ENCODE assay signal across 1 cellular context in the genomic region with DNA sequence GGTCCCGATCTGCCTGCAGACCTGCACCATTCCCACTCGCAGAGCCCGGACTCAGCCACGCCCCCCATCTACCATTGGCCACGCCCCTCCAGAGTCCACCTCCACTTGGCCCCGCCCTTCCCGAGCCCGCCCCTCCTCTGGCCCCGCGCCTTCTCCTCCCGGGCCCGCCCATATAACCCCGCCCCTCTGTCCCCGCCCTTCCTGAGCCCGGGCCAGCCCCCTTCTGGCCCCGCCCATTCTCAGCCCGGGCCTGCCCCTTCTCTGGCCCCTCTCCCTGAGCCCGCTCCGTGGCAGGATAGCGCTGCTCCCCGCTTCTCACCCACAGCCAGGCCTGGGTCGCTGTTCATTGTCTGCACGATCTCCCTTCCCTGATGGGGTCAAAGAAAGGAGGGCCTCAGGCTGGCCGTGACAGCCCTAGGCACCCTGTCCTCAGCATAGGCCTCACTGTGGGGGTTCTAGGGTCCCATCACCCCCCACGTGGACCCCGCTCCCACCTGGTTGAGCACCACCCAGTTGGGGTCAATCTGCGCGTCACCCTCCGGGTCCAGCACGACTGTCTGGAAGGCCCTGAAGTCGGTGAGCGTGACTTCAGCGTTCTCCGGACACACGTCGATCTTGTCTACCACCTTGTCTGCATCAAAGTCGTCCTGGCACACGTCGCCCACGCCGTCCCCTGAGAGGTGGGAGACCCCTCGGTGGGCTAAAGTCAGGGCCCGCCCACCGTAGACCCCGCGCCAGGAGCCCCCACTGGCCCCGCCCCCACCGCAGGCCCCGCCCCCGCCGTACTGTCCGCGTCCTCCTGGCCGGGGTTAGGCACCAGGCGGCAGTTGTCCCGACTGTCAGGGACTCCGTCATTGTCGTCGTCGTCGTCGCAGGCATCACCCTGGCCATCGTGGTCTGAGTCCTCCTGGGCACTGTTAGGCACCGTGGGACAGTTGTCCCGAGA.
TF ChIP-seq lines count a peak whose summit lies in the region.

No MANE protein-coding gene starts in this region.

TF ChIP-seq in A549, 52 proteins besides CTCF, POLR2A, EP300 and RAD21 (continued from another document):
- TF ChIP-seq, protein P1, sequence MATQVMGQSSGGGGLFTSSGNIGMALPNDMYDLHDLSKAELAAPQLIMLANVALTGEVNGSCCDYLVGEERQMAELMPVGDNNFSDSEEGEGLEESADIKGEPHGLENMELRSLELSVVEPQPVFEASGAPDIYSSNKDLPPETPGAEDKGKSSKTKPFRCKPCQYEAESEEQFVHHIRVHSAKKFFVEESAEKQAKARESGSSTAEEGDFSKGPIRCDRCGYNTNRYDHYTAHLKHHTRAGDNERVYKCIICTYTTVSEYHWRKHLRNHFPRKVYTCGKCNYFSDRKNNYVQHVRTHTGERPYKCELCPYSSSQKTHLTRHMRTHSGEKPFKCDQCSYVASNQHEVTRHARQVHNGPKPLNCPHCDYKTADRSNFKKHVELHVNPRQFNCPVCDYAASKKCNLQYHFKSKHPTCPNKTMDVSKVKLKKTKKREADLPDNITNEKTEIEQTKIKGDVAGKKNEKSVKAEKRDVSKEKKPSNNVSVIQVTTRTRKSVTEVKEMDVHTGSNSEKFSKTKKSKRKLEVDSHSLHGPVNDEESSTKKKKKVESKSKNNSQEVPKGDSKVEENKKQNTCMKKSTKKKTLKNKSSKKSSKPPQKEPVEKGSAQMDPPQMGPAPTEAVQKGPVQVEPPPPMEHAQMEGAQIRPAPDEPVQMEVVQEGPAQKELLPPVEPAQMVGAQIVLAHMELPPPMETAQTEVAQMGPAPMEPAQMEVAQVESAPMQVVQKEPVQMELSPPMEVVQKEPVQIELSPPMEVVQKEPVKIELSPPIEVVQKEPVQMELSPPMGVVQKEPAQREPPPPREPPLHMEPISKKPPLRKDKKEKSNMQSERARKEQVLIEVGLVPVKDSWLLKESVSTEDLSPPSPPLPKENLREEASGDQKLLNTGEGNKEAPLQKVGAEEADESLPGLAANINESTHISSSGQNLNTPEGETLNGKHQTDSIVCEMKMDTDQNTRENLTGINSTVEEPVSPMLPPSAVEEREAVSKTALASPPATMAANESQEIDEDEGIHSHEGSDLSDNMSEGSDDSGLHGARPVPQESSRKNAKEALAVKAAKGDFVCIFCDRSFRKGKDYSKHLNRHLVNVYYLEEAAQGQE (IDR thresholded peaks at IDR 0.05) = no peak
